ENCODE assay signal across 26 cellular contexts in genomic region chr20:41871063-41871462, GRCh38.
"Had no signal": no experiment of that assay in that cellular context is flagged by ENCODE, and none has a peak within 500 bp of the region (broad histone marks: within the 10 kb centered on the region; RNA-seq: fewer than 3 reads in every experiment).

No MANE protein-coding gene starts in this region.

- H3K9me3 ChIP-seq: ovary, right lobe of liver, sigmoid colon, thoracic aorta, thyroid gland, uterus had no signal

- H3K36me3 ChIP-seq: neural progenitor cell, ovary, right lobe of liver, sigmoid colon, stomach, thoracic aorta, thyroid gland, tibial nerve, upper lobe of left lung, uterus had no signal

- H3K9me3 Mint-ChIP-seq: stimulated activated naive CD8-positive, alpha-beta T cell treated with anti-CD3 and anti-CD28 coated beads, Interleukin-15, Interleukin-2, amounts not matched to agents 100 ng/mL and 50 ng/mL, for 24 hours had no signal

- H3K27ac Mint-ChIP-seq: natural killer cell; nephron; stimulated activated effector memory CD8-positive, alpha-beta T cell treated with anti-CD3 and anti-CD28 coated beads, Interleukin-12 subunit alpha, Interleukin-12 subunit beta, amount 100 ng/mL, for 72 hours; stimulated activated naive B cell treated with anti-CD40 and anti-IgM and Interleukin-4, amounts not matched to agents 10 μg/mL and 1 μg/mL and 100 μg/mL, for 72 hours; stimulated activated naive CD8-positive, alpha-beta T cell treated with anti-CD3 and anti-CD28 coated beads, Interleukin-15, Interleukin-2, amounts not matched to agents 100 ng/mL and 50 ng/mL, for 24 hours had no signal

- H3K27me3 ChIP-seq: neural progenitor cell, ovary, right lobe of liver, sigmoid colon, stomach, thyroid gland, tibial nerve, upper lobe of left lung, uterus had no signal

- H3K4me1 Mint-ChIP-seq: natural killer cell; nephron; stimulated activated effector memory CD8-positive, alpha-beta T cell treated with anti-CD3 and anti-CD28 coated beads, Interleukin-12 subunit alpha, Interleukin-12 subunit beta, amount 100 ng/mL, for 72 hours; stimulated activated naive B cell treated with anti-CD40 and anti-IgM and Interleukin-4, amounts not matched to agents 10 μg/mL and 1 μg/mL and 100 μg/mL, for 72 hours had no signal

- H3K36me3 Mint-ChIP-seq: natural killer cell; stimulated activated effector memory CD8-positive, alpha-beta T cell treated with anti-CD3 and anti-CD28 coated beads, Interleukin-12 subunit alpha, Interleukin-12 subunit beta, amount 100 ng/mL, for 72 hours had no signal

- H3K4me3 Mint-ChIP-seq: natural killer cell; nephron; neural progenitor cell; stimulated activated effector memory CD8-positive, alpha-beta T cell treated with anti-CD3 and anti-CD28 coated beads, Interleukin-12 subunit alpha, Interleukin-12 subunit beta, amount 100 ng/mL, for 72 hours; stimulated activated naive B cell treated with anti-CD40 and anti-IgM and Interleukin-4, amounts not matched to agents 10 μg/mL and 1 μg/mL and 100 μg/mL, for 72 hours; stimulated activated naive CD8-positive, alpha-beta T cell treated with anti-CD3 and anti-CD28 coated beads, Interleukin-15, Interleukin-2, amounts not matched to agents 100 ng/mL and 50 ng/mL, for 24 hours had no signal

- H3K4me1 ChIP-seq: parathyroid adenoma, psoas muscle, right lobe of liver, sigmoid colon, stomach, thyroid gland, tibial nerve, upper lobe of left lung, uterus had no signal

- H3K4me3 ChIP-seq: neural progenitor cell, ovary, psoas muscle, right lobe of liver, sigmoid colon, stomach, thoracic aorta, thyroid gland, tibial nerve, upper lobe of left lung, uterus had no signal

- H3K9ac ChIP-seq: neural progenitor cell, parathyroid adenoma had no signal

- DNase-seq: natural killer cell; occipital lobe; ovary; posterior cingulate gyrus; psoas muscle; right cardiac atrium; right lobe of liver; sigmoid colon; small intestine; stimulated activated CD4-positive, alpha-beta T cell treated with anti-CD3 and anti-CD28 coated beads, Interleukin-15, amount 100 ng/mL, for 24 hours; stimulated activated CD4-positive, alpha-beta T cell treated with anti-CD3 and anti-CD28 coated beads, Interleukin-2, amount 100 ng/mL, for 24 hours; stimulated activated CD4-positive, alpha-beta T cell treated with anti-CD3 and anti-CD28 coated beads, Interleukin-2, amount 100 ng/mL, for 48 hours; stimulated activated CD4-positive, alpha-beta T cell treated with anti-CD3 and anti-CD28 coated beads, Interleukin-4, amount 100 ng/mL, for 24 hours; stimulated activated naive B cell treated with anti-CD40 and anti-IgM and Interleukin-4, amounts not matched to agents 10 μg/mL and 1 μg/mL and 100 μg/mL, for 72 hours; stimulated activated naive CD4-positive, alpha-beta T cell treated with Interleukin-2 at 50 U/mL for 16 hours; stomach; thyroid gland; upper lobe of left lung; uterus had no signal

- H3K27me3 Mint-ChIP-seq: stimulated activated naive B cell treated with anti-CD40 and anti-IgM and Interleukin-4, amounts not matched to agents 10 μg/mL and 1 μg/mL and 100 μg/mL, for 72 hours; stimulated activated naive CD8-positive, alpha-beta T cell treated with anti-CD3 and anti-CD28 coated beads, Interleukin-15, Interleukin-2, amounts not matched to agents 100 ng/mL and 50 ng/mL, for 24 hours had no signal

- ATAC-seq: natural killer cell; psoas muscle; right cardiac atrium; right lobe of liver; stimulated activated effector memory CD8-positive, alpha-beta T cell treated with anti-CD3 and anti-CD28 coated beads, Interleukin-12 subunit alpha, Interleukin-12 subunit beta, amount 100 ng/mL, for 72 hours; stimulated activated naive B cell treated with anti-CD40 and anti-IgM and Interleukin-4, amounts not matched to agents 10 μg/mL and 1 μg/mL and 100 μg/mL, for 72 hours had no signal

- H3K27ac ChIP-seq: neural progenitor cell, ovary, parathyroid adenoma, psoas muscle, right lobe of liver, sigmoid colon, stomach, thoracic aorta, thyroid gland, tibial nerve, upper lobe of left lung, uterus had no signal
